In the genomic region with DNA sequence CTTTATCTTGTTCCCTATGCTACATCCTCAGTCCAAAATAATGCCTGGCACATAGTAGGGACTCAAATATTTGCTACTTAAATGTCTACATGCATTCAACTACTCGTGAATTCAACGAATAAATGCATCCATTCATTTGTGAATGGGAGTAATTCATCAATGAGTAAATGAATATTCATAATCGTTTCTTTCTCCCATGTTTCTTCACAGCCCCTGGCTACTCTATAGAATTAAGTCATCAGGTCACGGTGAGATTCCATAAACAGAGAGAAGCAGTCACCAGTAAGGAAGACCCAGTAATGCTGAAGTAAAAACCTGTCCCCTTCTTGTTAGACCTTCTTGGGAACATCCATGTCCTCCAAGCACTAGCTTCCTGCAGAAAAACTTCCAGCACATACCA, we compare ENCODE assay signal across 2 cellular contexts.
A peak's percentile ranks its signal among the peaks of the same experiment; 100 is the strongest.
TF ChIP-seq lines count a peak whose summit lies in the region.

No MANE protein-coding gene starts in this region.

TF ChIP-seq in GM23338, 12 proteins besides CTCF, POLR2A, EP300 and RAD21 (continues in another document):
- TF ChIP-seq ZNF462 (CRISPR knock-in tag; IDR thresholded peaks at IDR 0.05): no peak
- no peak for TF ChIP-seq EZH2phosphoT487 (IDR thresholded peaks at IDR 0.05; ENCODE audit: unreplicated experiment)
- no peak for TF ChIP-seq CREB1 (CRISPR knock-in tag; IDR thresholded peaks at IDR 0.05; ENCODE audit: low read depth)
- TF ChIP-seq JUNB (IDR thresholded peaks at IDR 0.05; ENCODE audit: unreplicated experiment): no peak
- no peak for TF ChIP-seq ETS1 (IDR thresholded peaks at IDR 0.05)
- TF ChIP-seq ZNF114 (CRISPR knock-in tag; IDR thresholded peaks at IDR 0.05): no peak
- TF ChIP-seq, protein P1, sequence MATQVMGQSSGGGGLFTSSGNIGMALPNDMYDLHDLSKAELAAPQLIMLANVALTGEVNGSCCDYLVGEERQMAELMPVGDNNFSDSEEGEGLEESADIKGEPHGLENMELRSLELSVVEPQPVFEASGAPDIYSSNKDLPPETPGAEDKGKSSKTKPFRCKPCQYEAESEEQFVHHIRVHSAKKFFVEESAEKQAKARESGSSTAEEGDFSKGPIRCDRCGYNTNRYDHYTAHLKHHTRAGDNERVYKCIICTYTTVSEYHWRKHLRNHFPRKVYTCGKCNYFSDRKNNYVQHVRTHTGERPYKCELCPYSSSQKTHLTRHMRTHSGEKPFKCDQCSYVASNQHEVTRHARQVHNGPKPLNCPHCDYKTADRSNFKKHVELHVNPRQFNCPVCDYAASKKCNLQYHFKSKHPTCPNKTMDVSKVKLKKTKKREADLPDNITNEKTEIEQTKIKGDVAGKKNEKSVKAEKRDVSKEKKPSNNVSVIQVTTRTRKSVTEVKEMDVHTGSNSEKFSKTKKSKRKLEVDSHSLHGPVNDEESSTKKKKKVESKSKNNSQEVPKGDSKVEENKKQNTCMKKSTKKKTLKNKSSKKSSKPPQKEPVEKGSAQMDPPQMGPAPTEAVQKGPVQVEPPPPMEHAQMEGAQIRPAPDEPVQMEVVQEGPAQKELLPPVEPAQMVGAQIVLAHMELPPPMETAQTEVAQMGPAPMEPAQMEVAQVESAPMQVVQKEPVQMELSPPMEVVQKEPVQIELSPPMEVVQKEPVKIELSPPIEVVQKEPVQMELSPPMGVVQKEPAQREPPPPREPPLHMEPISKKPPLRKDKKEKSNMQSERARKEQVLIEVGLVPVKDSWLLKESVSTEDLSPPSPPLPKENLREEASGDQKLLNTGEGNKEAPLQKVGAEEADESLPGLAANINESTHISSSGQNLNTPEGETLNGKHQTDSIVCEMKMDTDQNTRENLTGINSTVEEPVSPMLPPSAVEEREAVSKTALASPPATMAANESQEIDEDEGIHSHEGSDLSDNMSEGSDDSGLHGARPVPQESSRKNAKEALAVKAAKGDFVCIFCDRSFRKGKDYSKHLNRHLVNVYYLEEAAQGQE (IDR thresholded peaks at IDR 0.05; ENCODE audit: unreplicated experiment): no peak
- no peak for TF ChIP-seq STAT1 (IDR thresholded peaks at IDR 0.05; ENCODE audit: unreplicated experiment)
- TF ChIP-seq EZH2 (IDR thresholded peaks at IDR 0.05; ENCODE audit: low read depth, unreplicated experiment): no peak
- no peak for TF ChIP-seq ZNF331 (CRISPR knock-in tag; IDR thresholded peaks at IDR 0.05; ENCODE audit: low read depth)

TF ChIP-seq in K562, 482 proteins besides CTCF, POLR2A, EP300 and RAD21:
- TF ChIP-seq FOXA3 (CRISPR knock-in tag; conservative IDR thresholded peaks at IDR 0.05 in 1 of 2, IDR thresholded peaks at IDR 0.05 in 1 of 2): no peak
- TF ChIP-seq ZKSCAN1 (IDR thresholded peaks at IDR 0.05; ENCODE audit: low read depth, low read length): 0 out of 2 replicates have a peak, but pooled peaks have one; percentile 55
TF ChIP-seq in K562: peak in this region for 1.
